Comparison of ENCODE assay signal across 12 cellular contexts in genomic region chr1:180167721-180168467, GRCh38. TPM values are rescaled to one million over a fixed set of nuclear protein-coding genes. Genes with fewer than 3 reads are reported as not detected.
DNase-seq lines count a peak whose midpoint lies in the region; ATAC-seq, FAIRE-seq and TF ChIP-seq lines count a peak whose summit lies in the region.
"Had no signal": no experiment of that assay in that cellular context is flagged by ENCODE, and none has a peak within 500 bp of the region (broad histone marks: within the 10 kb centered on the region; RNA-seq: fewer than 3 reads in every experiment).

No MANE protein-coding gene starts in this region.

- no peaks in the 10 kb centered on the region for H3K79me2 ChIP-seq in HepG2 (ENCODE audit: insufficient read depth, low read length)

- TF ChIP-seq EP300 in HepG2 (IDR thresholded peaks at IDR 0.05; ENCODE audit: low read depth in 2 of 2, low read length in 2 of 2) = no peak
- no peak for TF ChIP-seq EP300 in HepG2 (CRISPR knock-in tag; IDR thresholded peaks at IDR 0.05; ENCODE audit: borderline replicate concordance)

- no peak overlapping the region for H3K4me3 Mint-ChIP-seq in brain
- H3K4me3 Mint-ChIP-seq in immature natural killer cell = no peak overlapping the region
- H3K4me3 Mint-ChIP-seq: activated T-cell treated with anti-CD3 and anti-CD28 coated beads, Interleukin-2, amount 50 U/mL, for 24 hours; stimulated activated effector memory CD8-positive, alpha-beta T cell treated with anti-CD3 and anti-CD28 coated beads, Interleukin-12 subunit alpha, Interleukin-12 subunit beta, amount 100 ng/mL, for 72 hours had no signal

- no peak for FAIRE-seq in HepG2 (lab: Jason Lieb, UNC)

- H3K4me1 ChIP-seq in HepG2 (ENCODE audit: insufficient read depth, low read length) = peaks cover 40% of the 10 kb centered on the region

- TF ChIP-seq POLR2A in HepG2 (IDR thresholded peaks at IDR 0.05; ENCODE audit: insufficient read depth in 1 of 2, low read depth in 2 of 2, low read length in 2 of 2) = no peak

- 20% methylated on average over 1 of the region's 13 CpGs for WGBS in HepG2 (ENCODE audit: low lambda C conversion rate)

- H3K27ac ChIP-seq in HepG2 (ENCODE audit: extremely low read length, insufficient read depth, low read length) = no peak overlapping the region
- H3K27ac ChIP-seq: BLaER1 had no signal

- peak overlapping the region in 1 of 2 donors; percentile 10 for H3K27ac Mint-ChIP-seq in activated naive CD4-positive, alpha-beta T cell treated with anti-CD3 and anti-CD28 coated beads, Interleukin-2, amount 50 U/mL, for 72 hours
- H3K27ac Mint-ChIP-seq in brain = peak overlapping the region in 3 of 5 experiments; percentile 23 to 45 (median 24)
- H3K27ac Mint-ChIP-seq in immature natural killer cell = no peak overlapping the region
- H3K27ac Mint-ChIP-seq: activated T-cell treated with anti-CD3 and anti-CD28 coated beads, Interleukin-2, amount 50 U/mL, for 24 hours; stimulated activated effector memory CD8-positive, alpha-beta T cell treated with anti-CD3 and anti-CD28 coated beads, Interleukin-12 subunit alpha, Interleukin-12 subunit beta, amount 100 ng/mL, for 72 hours had no signal

- no peak overlapping the region for H3K4me3 ChIP-seq in HepG2 (replicated peaks in 1 of 3; ENCODE audit: insufficient read depth in 1 of 3, low read depth in 2 of 3, low read length in 3 of 3)
- H3K4me3 ChIP-seq: BLaER1 had no signal

- peak overlapping the region; percentile 20; the same call in 1 of the 2 replicates for H3K4me2 ChIP-seq in HepG2 (ENCODE audit: low read depth, low read length)
- H3K4me2 ChIP-seq: BLaER1 had no signal

- BruUV-seq in HepG2 (replicated peaks; lab: Mats Ljungman, UMichigan) = no TSS peak

- no peak for TF ChIP-seq RAD21 in HepG2 (CRISPR knock-in tag; IDR thresholded peaks at IDR 0.05)

- H2AFZ ChIP-seq in HepG2 (ENCODE audit: low read length) = no peak overlapping the region

- TF ChIP-seq CTCF in brain (conservative IDR thresholded peaks at IDR 0.05) (no peak), HepG2 (CRISPR knock-in tag; IDR thresholded peaks at IDR 0.05) (peak; percentile 66)

- in situ Hi-C loops in HepG2 (cut with HindIII; ENCODE audit: extremely low pct_ligation_motif_present, low pct_unique_long_range_greater_than_20kb) = loop anchor here (10.0 kb wide), 1 partner anchor 293 kb away; the partner anchor contains the start of gene TOR1AIP2

- CTCF ChIA-PET in HepG2 (lab: Yijun Ruan, JAX; ENCODE audit: low intra/inter-chr PET ratio, low total read pairs) = interaction anchor here (0.7 kb wide), 1 partner anchor 462 kb away, joined by 3 read pairs; no protein-coding TSS in a partner anchor

- peak; percentile 41 to 47 for ATAC-seq in activated naive CD4-positive, alpha-beta T cell treated with anti-CD3 and anti-CD28 coated beads, Interleukin-2, amount 50 U/mL, for 72 hours
- ATAC-seq in HepG2 (peak; percentile 77), GM21529 (IDR thresholded peaks at IDR 0.05; ENCODE audit: unreplicated experiment) (no peak), HG02938 (IDR thresholded peaks at IDR 0.05; ENCODE audit: unreplicated experiment) (no peak)

- H4K20me1 ChIP-seq in HepG2 (ENCODE audit: insufficient read depth, low read length) = peaks cover 4% of the 10 kb centered on the region; the same call in 1 of the 2 replicates

- intact Hi-C loops in HepG2 (cut with micrococcal nuclease; ENCODE audit: unreplicated experiment) = loop anchor here (5.0 kb wide), 2 partner anchors 51 to 286 kb away; partner anchors contain the start of gene TOR1AIP1

- no peak for DNase-seq in activated naive CD4-positive, alpha-beta T cell treated with anti-CD3 and anti-CD28 coated beads, Interleukin-2, amount 50 U/mL, for 72 hours (ENCODE audit: low spot score in 2 of 2)
- DNase-seq in activated naive CD4-positive, alpha-beta T cell treated with Interleukin-2 at 50 U/mL for 16 hours = no peak
- DNase-seq in HepG2 (ENCODE audit: low spot score) (peak; percentile 31), immature natural killer cell (no peak)
- no peak for DNase-seq in activated CD4-positive, CD25-positive, alpha-beta regulatory T cell (lab: John Stamatoyannopoulos, UW)
- DNase-seq: occipital lobe had no signal

- no peak overlapping the region for H3K9ac ChIP-seq in HepG2 (ENCODE audit: insufficient read depth, low read depth, low read length)

- H3K27me3 Mint-ChIP-seq in brain (no peaks in the 10 kb centered on the region), immature natural killer cell (ENCODE audit: low read depth in 3 of 3) (peaks cover 0 to 4% (median 2%) of the 10 kb centered on the region in 3 donors)
- H3K27me3 Mint-ChIP-seq: activated T-cell treated with anti-CD3 and anti-CD28 coated beads, Interleukin-2, amount 50 U/mL, for 24 hours had no signal

- H3K4me1 Mint-ChIP-seq in brain (peaks cover 25% of the 10 kb centered on the region), immature natural killer cell (peaks cover 0 to 1% of the 10 kb centered on the region in 2 donors)

- no peaks in the 10 kb centered on the region for H3K36me3 Mint-ChIP-seq in activated naive CD4-positive, alpha-beta T cell treated with anti-CD3 and anti-CD28 coated beads, Interleukin-2, amount 50 U/mL, for 72 hours
- peaks cover 29% of the 10 kb centered on the region for H3K36me3 Mint-ChIP-seq in brain
- H3K36me3 Mint-ChIP-seq in immature natural killer cell = peaks cover 0 to 8% (median 4%) of the 10 kb centered on the region in 3 donors

- H3K9me3 ChIP-seq in HepG2 (ENCODE audit: low read length) = no peaks in the 10 kb centered on the region
- H3K9me3 ChIP-seq: BLaER1 had no signal

- no peaks in the 10 kb centered on the region for H3K9me3 Mint-ChIP-seq in activated naive CD4-positive, alpha-beta T cell treated with anti-CD3 and anti-CD28 coated beads, Interleukin-2, amount 50 U/mL, for 72 hours
- H3K9me3 Mint-ChIP-seq in brain (peaks cover 0 to 3% (median 0%) of the 10 kb centered on the region in 5 experiments), immature natural killer cell (no peaks in the 10 kb centered on the region)
- H3K9me3 Mint-ChIP-seq: activated T-cell treated with anti-CD3 and anti-CD28 coated beads, Interleukin-2, amount 50 U/mL, for 24 hours; stimulated activated effector memory CD8-positive, alpha-beta T cell treated with anti-CD3 and anti-CD28 coated beads, Interleukin-12 subunit alpha, Interleukin-12 subunit beta, amount 100 ng/mL, for 72 hours had no signal

- POLR2A ChIA-PET in HepG2 (lab: Yijun Ruan, JAX) = interaction anchor here (0.6 to 1.7 kb wide), 3 partner anchors 10 to 13 kb away, joined by 3 to 6 read pairs (median 6); partner anchors contain the start of gene QSOX1

- no peaks in the 10 kb centered on the region for H3K36me3 ChIP-seq in HepG2 (replicated peaks in 1 of 2; ENCODE audit: control insufficient read depth in 1 of 2, insufficient read depth in 2 of 2, low read length in 2 of 2)

- no peaks in the 10 kb centered on the region for H3K27me3 ChIP-seq in HepG2 (ENCODE audit: control insufficient read depth in 1 of 2, insufficient read depth in 2 of 2, low read length in 2 of 2)
- H3K27me3 ChIP-seq: BLaER1 had no signal

TF ChIP-seq in HepG2, 621 proteins besides CTCF, POLR2A, EP300 and RAD21 (continues in another document):
- no peak for TF ChIP-seq SP1 (IDR thresholded peaks at IDR 0.05)
- no peak for TF ChIP-seq SP1 (CRISPR knock-in tag; IDR thresholded peaks at IDR 0.05)
- TF ChIP-seq ZBTB33 (CRISPR knock-in tag; IDR thresholded peaks at IDR 0.05) = peak; percentile 95

RNA-seq across cellular contexts. Expression of gene QSOX1, which starts 13.2 kb away (rescaled TPM):
- total RNA-seq in activated naive CD4-positive, alpha-beta T cell treated with anti-CD3 and anti-CD28 coated beads, Interleukin-2, amount 50 U/mL, for 72 hours = 10 to 100 TPM; 42.1 to 42.3 TPM
- 58.6 TPM for polyA plus RNA-seq in brain (ENCODE audit: insufficient read depth, low read depth, low replicate concordance)
- 2.6 and 6.8 TPM in 2 replicates for total RNA-seq in HepG2 (2016; rRNA removed; fragmentation: Illumina TruSeq; extraction: Trizol)
- 0.18 and 0.20 TPM in 2 replicates for total RNA-seq in HepG2 (2016; cell fraction: cytosol; rRNA removed; fragmentation: Illumina TruSeq; extraction: Trizol; ENCODE audit: low read depth)
- total RNA-seq in HepG2 (2016; cell fraction: insoluble cytoplasmic fraction; rRNA removed; fragmentation: Illumina TruSeq; extraction: Trizol) = 2.0 and 6.7 TPM in 2 replicates
- 1.3 and 1.4 TPM in 2 replicates for total RNA-seq in HepG2 (2016; cell fraction: membrane; rRNA removed; fragmentation: Illumina TruSeq; extraction: Trizol)
- 7.0 and 10.0 TPM in 2 replicates for total RNA-seq in HepG2 (2016; cell fraction: nucleus; rRNA removed; fragmentation: Illumina TruSeq; extraction: Trizol)
- polyA plus RNA-seq in HepG2 (2011; rRNA removed) = 40.2 and 70.2 TPM in 2 replicates
- 44.6 and 54.0 TPM in 2 replicates for polyA plus RNA-seq in HepG2 (2011; cell fraction: cytosol; rRNA removed)
- 71.3 and 95.1 TPM in 2 replicates for polyA plus RNA-seq in HepG2 (2011; cell fraction: nucleus; rRNA removed)
- polyA plus RNA-seq in HepG2 (2012) = 58.7 and 90.3 TPM in 2 replicates
- polyA plus RNA-seq in HepG2 (2016; cell fraction: cytosol; fragmentation: Illumina TruSeq; extraction: Trizol; ENCODE audit: low read depth) = 0.42 and 0.75 TPM in 2 replicates
- 2.1 and 3.2 TPM in 2 replicates for polyA plus RNA-seq in HepG2 (2016; cell fraction: insoluble cytoplasmic fraction; fragmentation: Illumina TruSeq; extraction: Trizol; ENCODE audit: low read depth)
- polyA plus RNA-seq in HepG2 (2016; cell fraction: membrane; fragmentation: Illumina TruSeq; extraction: Trizol; ENCODE audit: low read depth) = 0.87 and 1.2 TPM in 2 replicates
- polyA plus RNA-seq in HepG2 (2016; cell fraction: nucleus; fragmentation: Illumina TruSeq; extraction: Trizol; ENCODE audit: insufficient read depth, low read depth) = 16.2 and 17.3 TPM in 2 replicates
- 13.5 and 31.5 TPM in 2 replicates for polyA minus RNA-seq in HepG2 (2011; rRNA and poly(A)+ RNA removed; ENCODE audit: low replicate concordance)
- 14.6 and 31.0 TPM in 2 replicates for polyA minus RNA-seq in HepG2 (2011; cell fraction: cytosol; rRNA and poly(A)+ RNA removed)
- polyA minus RNA-seq in HepG2 (2011; cell fraction: nucleus; rRNA and poly(A)+ RNA removed) = 11.6 and 13.1 TPM in 2 replicates
- polyA plus RNA-seq in immature natural killer cell = 10 to 100 TPM; 14.7 to 18.7 (median 15.8) TPM

Comparison
In these comparisons a context has a peak if more than half of its experiments do, and no peak if none do; other contexts are left out.
1. ATAC-seq: peak in activated naive CD4-positive, alpha-beta T cell treated with anti-CD3 and anti-CD28 coated beads, Interleukin-2, amount 50 U/mL, for 72 hours (2 of 2) and HepG2 (single experiment); none in GM21529 (single experiment) and HG02938 (single experiment).
2. H3K27ac Mint-ChIP-seq: peak in brain (3 of 5); none in immature natural killer cell (0 of 6).